In the genomic region with DNA sequence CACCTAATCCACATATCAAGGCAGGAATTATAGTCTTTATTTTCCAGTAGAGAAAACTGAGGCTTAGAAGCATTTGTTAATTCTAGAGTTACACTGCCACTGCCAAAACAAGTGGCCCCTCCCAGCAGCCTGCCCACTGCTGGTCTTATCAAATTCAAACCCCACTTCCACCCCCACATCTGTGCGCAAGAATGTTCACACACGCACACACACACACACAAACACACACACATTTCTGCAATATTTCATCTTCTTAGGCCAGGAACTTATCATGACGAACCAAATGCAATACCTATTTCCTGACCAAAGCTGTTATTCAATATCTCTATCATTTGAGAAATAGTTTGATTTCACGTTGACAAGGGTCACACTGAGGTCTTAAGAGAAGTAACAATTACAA, we compare ENCODE assay signal across 25 cellular contexts.
DNase-seq lines count a peak whose midpoint lies in the region; ATAC-seq, FAIRE-seq and TF ChIP-seq lines count a peak whose summit lies in the region.
"Had no signal": no experiment of that assay in that cellular context is flagged by ENCODE, and none has a peak within 500 bp of the region (broad histone marks: within the 10 kb centered on the region; RNA-seq: fewer than 3 reads in every experiment).

No MANE protein-coding gene starts in this region.

- no peak overlapping the region for H3K9ac ChIP-seq in K562 (ENCODE audit: insufficient read depth in 1 of 2, low read depth in 2 of 2, low read length in 2 of 2)
- H3K9ac ChIP-seq: BLaER1 treated with 17β-estradiol and CSF1 and Interleukin-3, amounts not matched to agents 10 nM and 100 nM had no signal

- no peak for TF ChIP-seq POLR2A in K562 (conservative IDR thresholded peaks at IDR 0.05)

- WGBS in K562 (ENCODE audit: insufficient coverage, low coverage, missing lambda C conversion rate), result 1% methylated on average over 4 of the region's 4 CpGs

- intact Hi-C loops in K562 (cut with micrococcal nuclease), result no loop called here
- intact Hi-C loops in naive thymus-derived CD4-positive, alpha-beta T cell (cut with micrococcal nuclease), result no loop called here

- H3K27me3 Mint-ChIP-seq in naive thymus-derived CD4-positive, alpha-beta T cell, result no peaks in the 10 kb centered on the region
- H3K27me3 Mint-ChIP-seq: CD4-positive, alpha-beta memory T cell had no signal

- peaks cover 0 to 4% (median 0%) of the 10 kb centered on the region in 7 donors for H3K4me1 Mint-ChIP-seq in naive thymus-derived CD4-positive, alpha-beta T cell
- H3K4me1 Mint-ChIP-seq: CD4-positive, alpha-beta memory T cell had no signal

- no peak for TF ChIP-seq RAD21 in K562 (CRISPR knock-in tag; conservative IDR thresholded peaks at IDR 0.05 in 1 of 2, IDR thresholded peaks at IDR 0.05 in 1 of 2)

- ATAC-seq in K562, result peak; percentile 53
- peak; percentile 44 for ATAC-seq in naive thymus-derived CD4-positive, alpha-beta T cell
- no peak for ATAC-seq in GM19463 (IDR thresholded peaks at IDR 0.05; ENCODE audit: unreplicated experiment)
- no peak for ATAC-seq in HG03097 (IDR thresholded peaks at IDR 0.05; ENCODE audit: low FRiP score, unreplicated experiment)
- ATAC-seq: Right ventricle myocardium inferior had no signal

- peaks cover 0 to 25% (median 23%) of the 10 kb centered on the region in 5 donors for H3K36me3 Mint-ChIP-seq in naive thymus-derived CD4-positive, alpha-beta T cell

- peaks cover 10 to 17% of the 10 kb centered on the region in 2 experiments; a peak in 4 of 5 replicates for H3K4me1 ChIP-seq in K562 (replicated peaks in 1 of 2; ENCODE audit: control insufficient read depth in 2 of 2, insufficient read depth in 2 of 2, low read length in 2 of 2)
- no peaks in the 10 kb centered on the region for H3K4me1 ChIP-seq in naive thymus-derived CD4-positive, alpha-beta T cell (ENCODE audit: control insufficient read depth in 2 of 2, insufficient read depth in 2 of 2, low read length in 2 of 2)

- BruUV-seq in K562 (replicated peaks; lab: Mats Ljungman, UMichigan), result no TSS peak

- H2AFZ ChIP-seq in K562 (ENCODE audit: low read depth, low read length), result no peak overlapping the region

- no peak overlapping the region for H3K4me3 ChIP-seq in K562
- H3K4me3 ChIP-seq in naive thymus-derived CD4-positive, alpha-beta T cell (ENCODE audit: low read length), result no peak overlapping the region
- H3K4me3 ChIP-seq: BLaER1 treated with 17β-estradiol and CSF1 and Interleukin-3, amounts not matched to agents 10 nM and 100 nM; SJSA1 had no signal

- H3K79me2 ChIP-seq in K562 (ENCODE audit: control insufficient read depth, insufficient read depth, low read length), result no peaks in the 10 kb centered on the region

- 0 out of 3 replicates have a peak, but pooled peaks cover 2% of the 10 kb centered on the region for H3K36me3 ChIP-seq in K562 (ENCODE audit: control insufficient read depth, insufficient read depth, low read length)
- H3K36me3 ChIP-seq in naive thymus-derived CD4-positive, alpha-beta T cell (ENCODE audit: control insufficient read depth in 2 of 3, insufficient read depth in 3 of 3, low read length in 3 of 3), result peaks cover 0 to 6% (median 0%) of the 10 kb centered on the region in 3 experiments
- H3K36me3 ChIP-seq: SJSA1 had no signal

- TF ChIP-seq EP300 in K562 (IDR thresholded peaks at IDR 0.05; ENCODE audit: low read length), result peak; percentile 23; the same call in 1 of the 2 replicates

- CTCF ChIA-PET in K562 (lab: Yijun Ruan, JAX; ENCODE audit: low intra/inter-chr PET ratio), result no interaction called here
- CTCF ChIA-PET in naive thymus-derived CD4-positive, alpha-beta T cell (lab: Charles Lee), result no interaction called here

- peak; percentile 87 for FAIRE-seq in K562 (lab: Jason Lieb, UNC)
- FAIRE-seq: GM19239 had no signal

- H3K9me3 ChIP-seq in K562 (replicated peaks; ENCODE audit: control insufficient read depth, insufficient read depth, low read depth, low read length), result no peaks in the 10 kb centered on the region
- H3K9me3 ChIP-seq in naive thymus-derived CD4-positive, alpha-beta T cell (ENCODE audit: control insufficient read depth in 2 of 3, low read length in 3 of 3), result peaks cover 0 to 2% (median 0%) of the 10 kb centered on the region in 3 experiments
- H3K9me3 ChIP-seq: SJSA1 had no signal

- TF ChIP-seq CTCF in K562 (IDR thresholded peaks at IDR 0.05 in 2 of 3, conservative IDR thresholded peaks at IDR 0.05 in 1 of 3; ENCODE audit: insufficient read depth in 2 of 3, low read depth in 1 of 3, low read length in 3 of 3), result no peak

- DNase-seq in CMK (ENCODE audit: low read depth) (peak; percentile 35), NCI-H226 (peak; percentile 22), K562 (ENCODE audit: extremely low read depth in 1 of 4, low spot score in 3 of 4) (peak in 1 of 4 experiments; percentile 71), hippocampal formation (lab: John Stamatoyannopoulos, UW) (no peak)
- DNase-seq in naive thymus-derived CD4-positive, alpha-beta T cell, result no peak
- DNase-seq in activated CD4-positive, alpha-beta T cell treated with anti-CD3 and anti-CD28 coated beads, Interleukin-2, amount 50 U/mL, for 1 hour, result no peak
- DNase-seq: 8988T; Calu3; CD4-positive, alpha-beta memory T cell; DMS153; H7; HFFc6; MV-4-11; NCI-H1694; NCI-H2081; NCI-H2171 treated with DMSO at 0.1 percent for 48 hours; NCI-H446; NCI-H526 had no signal

- H3K4me3 Mint-ChIP-seq in naive thymus-derived CD4-positive, alpha-beta T cell, result no peak overlapping the region
- H3K4me3 Mint-ChIP-seq: CD4-positive, alpha-beta memory T cell; HFFc6 had no signal

- peaks cover 0 to 11% (median 5%) of the 10 kb centered on the region in 11 donors for H3K9me3 Mint-ChIP-seq in naive thymus-derived CD4-positive, alpha-beta T cell
- H3K9me3 Mint-ChIP-seq: HFFc6 had no signal

- no peak overlapping the region for H3K4me2 ChIP-seq in K562 (ENCODE audit: insufficient read depth, low read length)
- H3K4me2 ChIP-seq: BLaER1 treated with 17β-estradiol and CSF1 and Interleukin-3, amounts not matched to agents 10 nM and 100 nM had no signal

- no peaks in the 10 kb centered on the region for H3K9me1 ChIP-seq in K562 (ENCODE audit: control insufficient read depth, insufficient read depth, low read length)

- H3K27me3 ChIP-seq in K562 (ENCODE audit: control insufficient read depth in 2 of 2, insufficient read depth in 2 of 2, low read length in 2 of 2), result no peaks in the 10 kb centered on the region
- no peaks in the 10 kb centered on the region for H3K27me3 ChIP-seq in naive thymus-derived CD4-positive, alpha-beta T cell (ENCODE audit: control insufficient read depth in 2 of 2, insufficient read depth in 2 of 2, low read length in 2 of 2)
- H3K27me3 ChIP-seq: BLaER1 treated with 17β-estradiol and CSF1 and Interleukin-3, amounts not matched to agents 10 nM and 100 nM; SJSA1 had no signal

- in situ Hi-C loops in K562 (cut with MboI), result no loop called here

- no peak overlapping the region for H3K27ac ChIP-seq in K562 (ENCODE audit: extremely low read depth, low read depth, low read length)
- H3K27ac ChIP-seq in naive thymus-derived CD4-positive, alpha-beta T cell (ENCODE audit: low read depth, low read length), result no peak overlapping the region
- H3K27ac ChIP-seq: BLaER1 treated with 17β-estradiol and CSF1 and Interleukin-3, amounts not matched to agents 10 nM and 100 nM; HL-60; SJSA1 had no signal

- POLR2A ChIA-PET in K562 (lab: Yijun Ruan, JAX), result no interaction called here
- POLR2A ChIA-PET in naive thymus-derived CD4-positive, alpha-beta T cell (lab: Charles Lee), result no interaction called here

- no peaks in the 10 kb centered on the region for H4K20me1 ChIP-seq in K562 (replicated peaks; ENCODE audit: control insufficient read depth, insufficient read depth, low read length)
- H4K20me1 ChIP-seq: BLaER1 treated with 17β-estradiol and CSF1 and Interleukin-3, amounts not matched to agents 10 nM and 100 nM had no signal

- no peak overlapping the region for H3K27ac Mint-ChIP-seq in naive thymus-derived CD4-positive, alpha-beta T cell
- H3K27ac Mint-ChIP-seq: CD4-positive, alpha-beta memory T cell; HFFc6 had no signal

TF ChIP-seq in K562, 482 proteins besides CTCF, POLR2A, EP300 and RAD21 (continues in another document):
- TF ChIP-seq ZNF134 (CRISPR knock-in tag; conservative IDR thresholded peaks at IDR 0.05) (no peak), TBL1XR1 (IDR thresholded peaks at IDR 0.05; ENCODE audit: low read length in 2 of 2) (no peak), HDAC1 (IDR thresholded peaks at IDR 0.05) (peak in 1 of 2 experiments; percentile 44; a peak in 1 of 4 replicates), FOXJ3 (CRISPR knock-in tag; IDR thresholded peaks at IDR 0.05) (no peak), THAP12 (CRISPR knock-in tag; IDR thresholded peaks at IDR 0.05) (no peak), SMAD3 (CRISPR knock-in tag; conservative IDR thresholded peaks at IDR 0.05) (no peak)
- TF ChIP-seq, protein P1, sequence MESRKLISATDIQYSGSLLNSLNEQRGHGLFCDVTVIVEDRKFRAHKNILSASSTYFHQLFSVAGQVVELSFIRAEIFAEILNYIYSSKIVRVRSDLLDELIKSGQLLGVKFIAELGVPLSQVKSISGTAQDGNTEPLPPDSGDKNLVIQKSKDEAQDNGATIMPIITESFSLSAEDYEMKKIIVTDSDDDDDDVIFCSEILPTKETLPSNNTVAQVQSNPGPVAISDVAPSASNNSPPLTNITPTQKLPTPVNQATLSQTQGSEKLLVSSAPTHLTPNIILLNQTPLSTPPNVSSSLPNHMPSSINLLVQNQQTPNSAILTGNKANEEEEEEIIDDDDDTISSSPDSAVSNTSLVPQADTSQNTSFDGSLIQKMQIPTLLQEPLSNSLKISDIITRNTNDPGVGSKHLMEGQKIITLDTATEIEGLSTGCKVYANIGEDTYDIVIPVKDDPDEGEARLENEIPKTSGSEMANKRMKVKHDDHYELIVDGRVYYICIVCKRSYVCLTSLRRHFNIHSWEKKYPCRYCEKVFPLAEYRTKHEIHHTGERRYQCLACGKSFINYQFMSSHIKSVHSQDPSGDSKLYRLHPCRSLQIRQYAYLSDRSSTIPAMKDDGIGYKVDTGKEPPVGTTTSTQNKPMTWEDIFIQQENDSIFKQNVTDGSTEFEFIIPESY (CRISPR knock-in tag; IDR thresholded peaks at IDR 0.05), result no peak

Comparison
In these comparisons a context has a peak if more than half of its experiments do, and no peak if none do; other contexts are left out.
1. DNase-seq: peak in CMK (single experiment) and NCI-H226 (single experiment); none in naive thymus-derived CD4-positive, alpha-beta T cell (0 of 9), hippocampal formation (0 of 2) and activated CD4-positive, alpha-beta T cell treated with anti-CD3 and anti-CD28 coated beads, Interleukin-2, amount 50 U/mL, for 1 hour (single experiment).
2. ATAC-seq: peak in K562 (single experiment) and naive thymus-derived CD4-positive, alpha-beta T cell (single experiment); none in GM19463 (single experiment) and HG03097 (single experiment).